30 cellular contexts compared by ENCODE assay signal in the genomic region with DNA sequence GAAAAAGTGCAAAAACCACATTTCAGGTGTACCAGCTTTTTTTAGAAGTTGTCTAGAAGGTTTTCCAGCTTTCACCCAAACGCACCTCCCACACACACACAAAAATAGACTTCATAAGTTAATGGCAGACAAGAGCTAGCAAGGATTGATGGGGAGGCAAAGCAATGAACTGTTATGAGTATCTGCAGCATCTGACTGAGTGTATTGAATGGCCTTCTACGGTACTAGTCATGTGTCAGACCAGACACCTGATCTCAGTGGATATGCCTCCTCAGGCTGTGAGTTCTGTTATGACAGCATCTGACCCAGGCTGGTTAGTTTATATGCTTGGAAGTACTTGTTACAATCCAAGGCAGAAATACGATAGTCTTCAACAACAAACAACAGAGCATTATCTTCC.
DNase-seq lines count a peak whose midpoint lies in the region; ATAC-seq, FAIRE-seq and TF ChIP-seq lines count a peak whose summit lies in the region.
"Had no signal": no experiment of that assay in that cellular context is flagged by ENCODE, and none has a peak within 500 bp of the region (broad histone marks: within the 10 kb centered on the region; RNA-seq: fewer than 3 reads in every experiment).

No MANE protein-coding gene starts in this region.

- 0% methylated on average over 3 of the region's 3 CpGs for WGBS in GM12878 (ENCODE audit: insufficient coverage, insufficient replicate concordance, low lambda C conversion rate, missing lambda C conversion rate)

- no peak overlapping the region for H3K27ac ChIP-seq in GM12878 (ENCODE audit: control insufficient read depth, insufficient read depth)
- H3K27ac ChIP-seq: dorsolateral prefrontal cortex, gastrocnemius medialis, hepatocyte, upper lobe of left lung had no signal

- H3K4me3 ChIP-seq in GM12865 (ENCODE audit: low read depth, low read length) (no peak overlapping the region), GM12878 (no peak overlapping the region)
- H3K4me3 ChIP-seq: dorsolateral prefrontal cortex, gastrocnemius medialis, hepatocyte, mucosa of descending colon, smooth muscle cell, upper lobe of left lung had no signal

- no peak overlapping the region for H3K4me2 ChIP-seq in GM12878 (ENCODE audit: control insufficient read depth, insufficient read depth)
- H3K4me2 ChIP-seq: hepatocyte, smooth muscle cell had no signal

- no peak for TF ChIP-seq EP300 in GM12878 (IDR thresholded peaks at IDR 0.05; ENCODE audit: borderline replicate concordance in 1 of 2, control insufficient read depth in 1 of 2, low read depth in 2 of 2, low read length in 2 of 2)

- H3K79me2 ChIP-seq in GM12878 (ENCODE audit: control insufficient read depth, insufficient read depth, low read length), result no peaks in the 10 kb centered on the region
- H3K79me2 ChIP-seq: hepatocyte had no signal

- intact Hi-C loops in GM12878 (cut with micrococcal nuclease; ENCODE audit: unreplicated experiment), result no loop called here

- no peak for TF ChIP-seq RAD21 in GM12878 (IDR thresholded peaks at IDR 0.05; ENCODE audit: insufficient read depth, low read depth, low read length)

- no peaks in the 10 kb centered on the region for H3K36me3 ChIP-seq in GM12878 (ENCODE audit: control insufficient read depth in 2 of 2, insufficient read depth in 2 of 2, low read length in 1 of 2)
- H3K36me3 ChIP-seq: gastrocnemius medialis, upper lobe of left lung had no signal

- RAD21 ChIA-PET in GM12878 (lab: Charles Lee; ENCODE audit: unreplicated experiment), result no interaction called here

- POLR2A ChIA-PET in GM12878 (lab: Charles Lee), result no interaction called here
- POLR2A ChIA-PET in HEK293T (lab: Yijun Ruan, JAX), result no interaction called here

- no peaks in the 10 kb centered on the region for H3K4me1 ChIP-seq in GM12878 (ENCODE audit: control insufficient read depth, insufficient read depth, low read length)
- H3K4me1 ChIP-seq: gastrocnemius medialis, upper lobe of left lung had no signal

- H3K9ac ChIP-seq in GM12878 (ENCODE audit: control insufficient read depth, insufficient read depth, low read length), result no peak overlapping the region

- SMC1A ChIA-PET in GM12878 (lab: Charles Lee; ENCODE audit: uncharacterized antibody, unreplicated experiment), result no interaction called here

- no peaks in the 10 kb centered on the region for H4K20me1 ChIP-seq in GM12878 (ENCODE audit: control insufficient read depth, insufficient read depth)

- no TSS peak for BruUV-seq in GM12878 (replicated peaks; lab: Mats Ljungman, UMichigan)

- peak; percentile 30 for DNase-seq in GM12865 (ENCODE audit: low read depth)
- no peak for DNase-seq in GM12878 (ENCODE audit: low read depth, low spot score)
- DNase-seq in activated naive CD4-positive, alpha-beta T cell treated with Interleukin-2 at 50 U/mL for 16 hours, result no peak
- DNase-seq in HEK293T (ENCODE audit: extremely low spot score), result no peak
- no peak for DNase-seq in omental fat pad (ENCODE audit: low spot score)
- DNase-seq: ACHN; activated CD4-positive, CD25-positive, alpha-beta regulatory T cell; activated CD8-positive, alpha-beta memory T cell treated with anti-CD3 and anti-CD28 coated beads, Interleukin-2, amount 10 ng/mL, durations not matched to agents 7 days and 5 days; activated naive CD4-positive, alpha-beta T cell; activated T-cell treated with anti-CD3 and anti-CD28 coated beads, Interleukin-2, amount 50 U/mL, for 48 hours; cerebellar nuclear complex; COR-L47; DMS79 treated with DMSO at 0.1 percent for 48 hours; dorsolateral prefrontal cortex; gastrocnemius medialis; GF-D8; MM.1S; mucosa of descending colon; NCI-H2081 treated with DMSO at 0.1 percent for 48 hours; NCI-H69; stimulated activated CD4-positive, alpha-beta T cell treated with anti-CD3 and anti-CD28 coated beads, Interleukin-2, amount 100 ng/mL, for 24 hours; substantia nigra; T-helper 1 cell; upper lobe of left lung had no signal

- H3K9me3 ChIP-seq in GM12878 (replicated peaks; ENCODE audit: control insufficient read depth, insufficient read depth, low read length), result no peaks in the 10 kb centered on the region
- H3K9me3 ChIP-seq: gastrocnemius medialis, upper lobe of left lung had no signal

- in situ Hi-C loops in GM12878 (cut with MboI), result no loop called here

- FAIRE-seq in GM12878 (lab: Jason Lieb, UNC), result no peak

- ATAC-seq in HG02642 (IDR thresholded peaks at IDR 0.05; ENCODE audit: poor library complexity, unreplicated experiment), result peak; percentile 76
- ATAC-seq in HG03521 (IDR thresholded peaks at IDR 0.05; ENCODE audit: unreplicated experiment), result peak; percentile 78
- peak; percentile 89 for ATAC-seq in GM12878
- no peak for ATAC-seq in GM19328 (IDR thresholded peaks at IDR 0.05; ENCODE audit: unreplicated experiment)
- ATAC-seq in omental fat pad (ENCODE audit: low FRiP score), result no peak
- ATAC-seq: activated CD8-positive, alpha-beta memory T cell treated with anti-CD3 and anti-CD28 coated beads, Interleukin-2, amount 10 ng/mL, durations not matched to agents 7 days and 5 days; mucosa of descending colon; natural killer cell treated with Interleukin-12 subunit alpha and Interleukin-12 subunit beta and Interleukin-15 and Interleukin-18, amount 100 ng/mL, for 72 hours had no signal

- H2AFZ ChIP-seq in GM12878 (ENCODE audit: control insufficient read depth, low read depth, low read length), result no peak overlapping the region
- H2AFZ ChIP-seq: hepatocyte had no signal

- CTCF ChIA-PET in GM12878 (lab: Yijun Ruan, JAX), result interaction anchor here (1.3 kb wide), 1 partner anchor 24 kb away, joined by 3 read pairs; no protein-coding TSS in a partner anchor
- CTCF ChIA-PET in HEK293T (lab: Yijun Ruan, JAX), result interaction anchor here (0.5 kb wide), 1 partner anchor 932 kb away, joined by 5 read pairs; no protein-coding TSS in a partner anchor

- no peak for TF ChIP-seq POLR2A in GM12878 (IDR thresholded peaks at IDR 0.05; ENCODE audit: low read depth, low read length)

- H3K27me3 ChIP-seq in GM12878 (replicated peaks in 1 of 2; ENCODE audit: control insufficient read depth in 2 of 2, insufficient read depth in 2 of 2, low read length in 1 of 2), result no peaks in the 10 kb centered on the region
- H3K27me3 ChIP-seq: gastrocnemius medialis, hepatocyte, upper lobe of left lung had no signal

- no peak for TF ChIP-seq CTCF in GM12865 (IDR thresholded peaks at IDR 0.05; ENCODE audit: insufficient read depth, low read depth, low read length, missing control alignments)
- no peak for TF ChIP-seq CTCF in GM12878 (IDR thresholded peaks at IDR 0.05 in 2 of 3, conservative IDR thresholded peaks at IDR 0.05 in 1 of 3; ENCODE audit: control insufficient read depth in 2 of 3, extremely low read depth in 1 of 3, insufficient read depth in 1 of 3, low read depth in 3 of 3, low read length in 3 of 3)
- TF ChIP-seq CTCF in omental fat pad (IDR thresholded peaks at IDR 0.05), result no peak

TF ChIP-seq in GM12878, 131 proteins besides CTCF, POLR2A, EP300 and RAD21 (continues in another document):
- TF ChIP-seq IKZF2 (IDR thresholded peaks at IDR 0.05) (peak in 1 of 2 experiments; percentile 34; a peak in 2 of 4 replicates), ZNF217 (IDR thresholded peaks at IDR 0.05) (no peak), RB1 (IDR thresholded peaks at IDR 0.05; ENCODE audit: borderline replicate concordance) (no peak), RAD51 (IDR thresholded peaks at IDR 0.05) (peak; percentile 90), MEF2B (IDR thresholded peaks at IDR 0.05; ENCODE audit: partially characterized antibody, poor library complexity, severe bottlenecking) (peak; percentile 23)

TF ChIP-seq in HEK293T, 16 proteins besides CTCF, POLR2A, EP300 and RAD21:
- TF ChIP-seq ZNF384 (IDR thresholded peaks at IDR 0.05) (no peak), FOXA1 (IDR thresholded peaks at IDR 0.05) (no peak), SUZ12 (IDR thresholded peaks at IDR 0.05) (no peak), PKNOX1 (IDR thresholded peaks at IDR 0.05) (no peak), ARNT (IDR thresholded peaks at IDR 0.05) (no peak), L3MBTL2 (conservative IDR thresholded peaks at IDR 0.05) (no peak), TARDBP (IDR thresholded peaks at IDR 0.05) (no peak), CTBP1 (IDR thresholded peaks at IDR 0.05; ENCODE audit: borderline replicate concordance) (no peak), HDGF (IDR thresholded peaks at IDR 0.05; ENCODE audit: borderline replicate concordance) (no peak), NFRKB (IDR thresholded peaks at IDR 0.05) (no peak)

Comparison
In these comparisons a context has a peak if more than half of its experiments do, and no peak if none do; other contexts are left out.
1. ATAC-seq: peak in HG02642 (single experiment), HG03521 (single experiment) and GM12878 (single experiment); none in GM19328 (single experiment) and omental fat pad (single experiment).